Comparison of ENCODE assay signal across 18 cellular contexts in the genomic region with DNA sequence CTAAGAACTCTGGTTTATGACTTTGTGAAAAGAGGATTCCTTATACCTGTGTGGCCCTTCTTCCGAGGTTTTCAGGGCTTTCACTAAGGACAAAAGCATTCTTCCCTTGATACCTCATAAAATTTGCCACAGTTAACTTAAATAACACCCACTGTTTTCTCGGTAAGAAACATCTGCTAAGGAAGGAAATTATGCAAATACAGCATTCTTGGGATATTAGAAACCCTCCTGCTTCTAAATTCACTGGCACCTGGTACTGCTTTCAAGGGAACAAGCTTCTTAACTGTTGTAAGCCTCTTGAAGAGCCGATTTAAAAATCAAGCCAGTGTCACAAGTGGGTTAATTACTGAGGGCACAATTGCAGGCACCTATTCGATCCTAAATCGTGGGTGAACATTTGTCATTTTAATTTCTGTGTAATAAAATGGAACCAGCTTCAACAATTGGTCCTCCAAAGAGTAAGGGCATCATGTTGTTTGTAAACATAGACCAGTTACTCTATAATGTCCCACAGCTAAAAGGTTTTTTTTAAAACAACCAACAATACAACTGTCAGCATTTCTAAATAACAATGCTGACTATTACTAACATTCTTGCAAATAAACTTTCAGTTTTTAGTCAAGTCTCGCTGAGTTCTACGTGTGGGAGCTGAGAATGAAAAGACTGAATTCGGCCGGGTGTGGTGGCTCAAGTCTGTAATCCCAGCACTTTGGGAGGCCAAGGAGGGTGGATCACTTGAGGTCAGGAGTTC. TPM values are rescaled to one million over a fixed set of nuclear protein-coding genes. Genes with fewer than 3 reads are reported as not detected.
A peak's percentile ranks its signal among the peaks of the same experiment; 100 is the strongest.
DNase-seq lines count a peak whose midpoint lies in the region; ATAC-seq, FAIRE-seq and TF ChIP-seq lines count a peak whose summit lies in the region.
"Had no signal": no experiment of that assay in that cellular context is flagged by ENCODE, and none has a peak within 500 bp of the region (broad histone marks: within the 10 kb centered on the region; RNA-seq: fewer than 3 reads in every experiment).

No MANE protein-coding gene starts in this region.

- H3K9me3 ChIP-seq in A549: no peaks in the 10 kb centered on the region

- no peaks in the 10 kb centered on the region for H3K27me3 Mint-ChIP-seq in central memory CD8-positive, alpha-beta T cell

- no peak overlapping the region for H3K27ac ChIP-seq in A549
- H3K27ac ChIP-seq: parathyroid adenoma had no signal

- DNase-seq in A549 (ENCODE audit: low read depth in 1 of 2, low spot score in 1 of 2) (no peak), AG10803 (ENCODE audit: low read depth) (peak; percentile 40), NCI-H524 treated with DMSO at 0.1 percent for 48 hours (lab: John Stamatoyannopoulos, UW) (peak; percentile 87), putamen (ENCODE audit: low spot score) (no peak), AG20443 (ENCODE audit: low spot score) (no peak)
- DNase-seq in central memory CD8-positive, alpha-beta T cell (ENCODE audit: low spot score in 2 of 2): no peak
- DNase-seq: activated CD8-positive, alpha-beta memory T cell treated with anti-CD3 and anti-CD28 coated beads for 24 hours; activated effector memory CD4-positive, alpha-beta T cell treated with Interleukin-2 at 50 U/mL for 16 hours; hippocampal formation; kidney; mesendoderm; natural killer cell; NCI-H187 treated with DMSO at 0.1 percent for 48 hours; small intestine; stimulated activated CD4-positive, alpha-beta T cell treated with anti-CD3 and anti-CD28 coated beads, Interleukin-4, amount 100 ng/mL, for 24 hours; substantia nigra had no signal

- H3K4me3 ChIP-seq in A549: no peak overlapping the region
- no peak overlapping the region for H3K4me3 ChIP-seq in AG10803 (ENCODE audit: low read length)

- no peak for ATAC-seq in A549
- no peak for ATAC-seq in central memory CD8-positive, alpha-beta T cell (replicated peaks; ENCODE audit: extremely low read depth, poor library complexity, severe bottlenecking)
- ATAC-seq in GM21786 (IDR thresholded peaks at IDR 0.05; ENCODE audit: unreplicated experiment): no peak

- TF ChIP-seq CTCF in A549 (IDR thresholded peaks at IDR 0.05) (no peak), AG10803 (conservative IDR thresholded peaks at IDR 0.05; ENCODE audit: low read length) (no peak)

- H3K36me3 Mint-ChIP-seq in central memory CD8-positive, alpha-beta T cell (ENCODE audit: insufficient read depth): peaks cover 37% of the 10 kb centered on the region

- no peaks in the 10 kb centered on the region for H3K4me1 Mint-ChIP-seq in central memory CD8-positive, alpha-beta T cell

- WGBS in A549 (ENCODE audit: missing lambda C conversion rate): 95% methylated on average over 9 of the region's 9 CpGs

- no peak for TF ChIP-seq RAD21 in A549 (conservative IDR thresholded peaks at IDR 0.05 in 1 of 2, IDR thresholded peaks at IDR 0.05 in 1 of 2)

- peak overlapping the region; percentile 30 for H3K27ac Mint-ChIP-seq in central memory CD8-positive, alpha-beta T cell (ENCODE audit: low read depth)

- TF ChIP-seq EP300 in A549 (IDR thresholded peaks at IDR 0.05): no peak

- CTCF ChIA-PET in A549 (lab: Yijun Ruan, JAX): interaction anchor here (0.6 to 2.8 kb wide), 4 partner anchors 10 to 51 kb away, joined by 3 to 7 read pairs (median 3); no protein-coding TSS in a partner anchor

- H3K4me3 Mint-ChIP-seq in central memory CD8-positive, alpha-beta T cell: no peak overlapping the region
- H3K4me3 Mint-ChIP-seq: natural killer cell had no signal

- no peak overlapping the region for H3K4me2 ChIP-seq in A549

- no peaks in the 10 kb centered on the region for H3K4me1 ChIP-seq in A549
- H3K4me1 ChIP-seq: parathyroid adenoma had no signal

- POLR2A ChIA-PET in A549 (lab: Yijun Ruan, JAX): no interaction called here

- no peak for TF ChIP-seq POLR2A in A549 (IDR thresholded peaks at IDR 0.05; ENCODE audit: low read length)

- no peak for FAIRE-seq in A549 (lab: Jason Lieb, UNC)

- no peaks in the 10 kb centered on the region for H3K9me3 Mint-ChIP-seq in central memory CD8-positive, alpha-beta T cell
- H3K9me3 Mint-ChIP-seq: natural killer cell had no signal

TF ChIP-seq in A549, 52 proteins besides CTCF, POLR2A, EP300 and RAD21:
- TF ChIP-seq, protein P1, sequence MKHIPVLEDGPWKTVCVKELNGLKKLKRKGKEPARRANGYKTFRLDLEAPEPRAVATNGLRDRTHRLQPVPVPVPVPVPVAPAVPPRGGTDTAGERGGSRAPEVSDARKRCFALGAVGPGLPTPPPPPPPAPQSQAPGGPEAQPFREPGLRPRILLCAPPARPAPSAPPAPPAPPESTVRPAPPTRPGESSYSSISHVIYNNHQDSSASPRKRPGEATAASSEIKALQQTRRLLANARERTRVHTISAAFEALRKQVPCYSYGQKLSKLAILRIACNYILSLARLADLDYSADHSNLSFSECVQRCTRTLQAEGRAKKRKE (CRISPR knock-in tag; IDR thresholded peaks at IDR 0.05; ENCODE audit: low read depth): no peak
- peak; percentile 9 for TF ChIP-seq MAFK (IDR thresholded peaks at IDR 0.05; ENCODE audit: partially characterized antibody)

RNA-seq across cellular contexts. Expression of a gene that starts 26.6 kb away (rescaled TPM):
- polyA plus RNA-seq in A549 (2011; rRNA removed) (70.4 and 83.0 TPM in 2 replicates), A549 (2017; fragmentation: RNase III; extraction: RNeasy Plus Mini Kit Qiagen cat#74134 plus additional on column Dnase treatment) (42.6 to 51.0 TPM (median 49.0 TPM) in 3 replicates)
- 14.9 and 21.0 TPM in 2 replicates for polyA plus RNA-seq in A549 (2012; cell fraction: cytosol; rRNA removed)
- 6.3 and 8.9 TPM in 2 replicates for polyA plus RNA-seq in A549 (2012; cell fraction: nucleus; rRNA removed)
- 22.6 and 31.3 TPM in 2 replicates for polyA minus RNA-seq in A549 (2011; rRNA and poly(A)+ RNA removed)

RNA-seq across cellular contexts. Expression of a gene that starts 35.1 kb away (rescaled TPM):
- 10.4 and 16.2 TPM in 2 replicates for polyA plus RNA-seq in A549 (2011; rRNA removed)
- polyA plus RNA-seq in A549 (2012; cell fraction: cytosol; rRNA removed): 4.5 and 5.5 TPM in 2 replicates
- polyA plus RNA-seq in A549 (2012; cell fraction: nucleus; rRNA removed): 2.2 and 3.2 TPM in 2 replicates
- polyA plus RNA-seq in A549 (2017; fragmentation: RNase III; extraction: RNeasy Plus Mini Kit Qiagen cat#74134 plus additional on column Dnase treatment): 9.5 to 10.5 TPM (median 9.7 TPM) in 3 replicates
- 3.8 and 5.1 TPM in 2 replicates for polyA minus RNA-seq in A549 (2011; rRNA and poly(A)+ RNA removed)

RNA-seq across cellular contexts. Expression of a gene that starts 48.2 kb away (rescaled TPM):
- polyA plus RNA-seq in A549 (2011; rRNA removed) (5.9 and 6.6 TPM in 2 replicates), A549 (2017; fragmentation: RNase III; extraction: RNeasy Plus Mini Kit Qiagen cat#74134 plus additional on column Dnase treatment) (0.99 to 1.6 TPM (median 1.2 TPM) in 3 replicates)
- polyA plus RNA-seq in A549 (2012; cell fraction: cytosol; rRNA removed): 1.8 and 2.6 TPM in 2 replicates
- 1.9 and 2.1 TPM in 2 replicates for polyA plus RNA-seq in A549 (2012; cell fraction: nucleus; rRNA removed)
- polyA minus RNA-seq in A549 (2011; rRNA and poly(A)+ RNA removed): 10.5 and 12.8 TPM in 2 replicates

RNA-seq across cellular contexts. Expression of a gene that starts 52.3 kb away (rescaled TPM):
- polyA plus RNA-seq in A549 (2011; rRNA removed) (13.2 and 13.5 TPM in 2 replicates), A549 (2017; fragmentation: RNase III; extraction: RNeasy Plus Mini Kit Qiagen cat#74134 plus additional on column Dnase treatment) (8.8 to 11.2 TPM (median 11.2 TPM) in 3 replicates)
- polyA plus RNA-seq in A549 (2012; cell fraction: cytosol; rRNA removed): 6.0 and 7.8 TPM in 2 replicates
- 7.2 and 7.9 TPM in 2 replicates for polyA plus RNA-seq in A549 (2012; cell fraction: nucleus; rRNA removed)
- polyA minus RNA-seq in A549 (2011; rRNA and poly(A)+ RNA removed): 11.2 and 12.0 TPM in 2 replicates

Comparison
In these comparisons a context has a peak if more than half of its experiments do, and no peak if none do; other contexts are left out.
1. DNase-seq: peak in AG10803 (single experiment) and NCI-H524 treated with DMSO at 0.1 percent for 48 hours (single experiment); none in A549 (0 of 2), central memory CD8-positive, alpha-beta T cell (0 of 2), putamen (single experiment) and AG20443 (single experiment).